28 cellular contexts compared by ENCODE assay signal in genomic region chr17:50659220-50659619, GRCh38. TPM values are rescaled to one million over a fixed set of nuclear protein-coding genes. Genes with fewer than 3 reads are reported as not detected.
A peak's percentile ranks its signal among the peaks of the same experiment; 100 is the strongest.
DNase-seq lines count a peak whose midpoint lies in the region; TF ChIP-seq lines count a peak whose summit lies in the region.
"Had no signal": no experiment of that assay in that cellular context is flagged by ENCODE, and none has a peak within 500 bp of the region (broad histone marks: within the 10 kb centered on the region; RNA-seq: fewer than 3 reads in every experiment).

No MANE protein-coding gene starts in this region.

- 83% methylated on average over 8 of the region's 8 CpGs for WGBS in GM23248 (ENCODE audit: low coverage in 1 of 2, low lambda C conversion rate in 2 of 2, missing lambda C conversion rate in 2 of 2), 2 experiments
- 89 to 91% methylated on average over 5 to 8 of the region's 8 CpGs for WGBS in endodermal cell (ENCODE audit: insufficient coverage in 1 of 2, insufficient read length in 1 of 2), 2 experiments
- 83 to 84% methylated on average over 8 of the region's 8 CpGs for WGBS in sigmoid colon, 2 donors

- H3K4me3 Mint-ChIP-seq in endodermal cell (no peak overlapping the region), nephron progenitor cell (no peak overlapping the region)
- H3K4me3 Mint-ChIP-seq: activated CD8-positive, alpha-beta T cell treated with anti-CD3 and anti-CD28 coated beads for 36 hours; activated naive CD8-positive, alpha-beta T cell; immature natural killer cell; naive B cell; stimulated activated naive CD8-positive, alpha-beta T cell treated with anti-CD3 and anti-CD28 coated beads, Interleukin-15, Interleukin-2, amounts not matched to agents 100 ng/mL and 50 ng/mL, for 24 hours had no signal

- H3K79me2 ChIP-seq in GM23248 (ENCODE audit: insufficient read depth) (no peaks in the 10 kb centered on the region), Karpas-422 (ENCODE audit: low read length) (no peaks in the 10 kb centered on the region)
- H3K79me2 ChIP-seq: hepatocyte had no signal

- peak overlapping the region; percentile 80; the same call in 1 of the 2 replicates for H3K27ac ChIP-seq in GM23248
- H3K27ac ChIP-seq in Karpas-422 (ENCODE audit: low read length), result no peak overlapping the region
- H3K27ac ChIP-seq in endodermal cell (ENCODE audit: low read depth, low read length), result no peak overlapping the region
- no peak overlapping the region for H3K27ac ChIP-seq in sigmoid colon
- H3K27ac ChIP-seq: BLaER1, hepatocyte, SK-N-MC had no signal

- in situ Hi-C loops in GM23248 (cut with MboI), result no loop called here

- H3K4me3 ChIP-seq in GM23248 (no peak overlapping the region), Karpas-422 (ENCODE audit: low read length) (no peak overlapping the region), endodermal cell (ENCODE audit: low read length) (no peak overlapping the region), sigmoid colon (no peak overlapping the region)
- H3K4me3 ChIP-seq: BLaER1, coronary artery, hepatocyte, SK-N-MC, tibial artery had no signal

- H3K4me1 Mint-ChIP-seq in endodermal cell (peaks cover 27% of the 10 kb centered on the region), nephron progenitor cell (peaks cover 45% of the 10 kb centered on the region)
- H3K4me1 Mint-ChIP-seq: immature natural killer cell had no signal

- intact Hi-C loops in sigmoid colon (cut with DNase I), result no loop called here

- H3K27me3 ChIP-seq in GM23248 (replicated peaks; ENCODE audit: insufficient read depth) (no peaks in the 10 kb centered on the region), Karpas-422 (ENCODE audit: low read length) (no peaks in the 10 kb centered on the region), endodermal cell (ENCODE audit: control insufficient read depth, insufficient read depth, low read length, poor library complexity, severe bottlenecking) (no peaks in the 10 kb centered on the region), sigmoid colon (no peaks in the 10 kb centered on the region)
- H3K27me3 ChIP-seq: BLaER1, hepatocyte, tibial artery had no signal

- H3K4me1 ChIP-seq in GM23248 (ENCODE audit: insufficient read depth), result peaks cover 32% of the 10 kb centered on the region
- no peaks in the 10 kb centered on the region for H3K4me1 ChIP-seq in Karpas-422 (ENCODE audit: low read length)
- H3K4me1 ChIP-seq in endodermal cell (ENCODE audit: control insufficient read depth, insufficient read depth, low read length), result peaks cover 6% of the 10 kb centered on the region
- H3K4me1 ChIP-seq in sigmoid colon, result peaks cover 0 to 33% (median 25%) of the 10 kb centered on the region in 4 donors

- TF ChIP-seq CTCF in endodermal cell (conservative IDR thresholded peaks at IDR 0.05), result peak; percentile 36
- no peak for TF ChIP-seq CTCF in sigmoid colon (IDR thresholded peaks at IDR 0.05)
- TF ChIP-seq CTCF in nephron progenitor cell (IDR thresholded peaks at IDR 0.05), result no peak

- no peak overlapping the region for H3K9ac ChIP-seq in GM23248
- H3K9ac ChIP-seq in Karpas-422 (ENCODE audit: low read length), result no peak overlapping the region
- H3K9ac ChIP-seq in endodermal cell (ENCODE audit: extremely low read depth, low read length, poor library complexity, severe bottlenecking), result no peak overlapping the region
- H3K9ac ChIP-seq: BLaER1 had no signal

- H3K4me2 ChIP-seq in GM23248 (ENCODE audit: unreplicated experiment) (no peak overlapping the region), Karpas-422 (ENCODE audit: low read depth, low read length, poor library complexity, severe bottlenecking) (no peak overlapping the region)
- H3K4me2 ChIP-seq: BLaER1, hepatocyte had no signal

- H3K9me3 Mint-ChIP-seq in endodermal cell (no peaks in the 10 kb centered on the region), nephron progenitor cell (peaks cover under 1% of the 10 kb centered on the region)
- H3K9me3 Mint-ChIP-seq: activated CD8-positive, alpha-beta T cell treated with anti-CD3 and anti-CD28 coated beads for 36 hours; activated T-helper 2 cell treated with anti-CD3 and anti-CD28 coated beads, Interferon-gamma antibody, Interleukin-2, Interleukin-4, amounts not matched to agents 10 μg/mL and 5 μg/mL and 100 μg/mL, durations not matched to agents 14 hours and 24 hours and 36 hours; immature natural killer cell; naive B cell; stimulated activated naive CD8-positive, alpha-beta T cell treated with anti-CD3 and anti-CD28 coated beads, Interleukin-15, Interleukin-2, amounts not matched to agents 100 ng/mL and 50 ng/mL, for 24 hours had no signal

- H3K9me2 ChIP-seq in GM23248 (ENCODE audit: insufficient read depth) (no peaks in the 10 kb centered on the region), Karpas-422 (replicated peaks; ENCODE audit: insufficient read depth, low read length) (no peaks in the 10 kb centered on the region)

- H2AFZ ChIP-seq in GM23248, result no peak overlapping the region
- H2AFZ ChIP-seq in Karpas-422 (ENCODE audit: low read length), result no peak overlapping the region
- H2AFZ ChIP-seq: hepatocyte had no signal

- H3K9me3 ChIP-seq in GM23248 (ENCODE audit: low read depth) (no peaks in the 10 kb centered on the region), Karpas-422 (ENCODE audit: low read length) (no peaks in the 10 kb centered on the region), endodermal cell (ENCODE audit: control insufficient read depth, low read length) (no peaks in the 10 kb centered on the region), sigmoid colon (no peaks in the 10 kb centered on the region)
- H3K9me3 ChIP-seq: BLaER1, tibial artery had no signal

- TF ChIP-seq EP300 in sigmoid colon (IDR thresholded peaks at IDR 0.05), result no peak

- no peaks in the 10 kb centered on the region for H3K36me3 ChIP-seq in GM23248 (ENCODE audit: low read depth)
- H3K36me3 ChIP-seq in Karpas-422 (ENCODE audit: insufficient read depth, low read length), result no peaks in the 10 kb centered on the region
- no peaks in the 10 kb centered on the region for H3K36me3 ChIP-seq in endodermal cell (ENCODE audit: control insufficient read depth, insufficient read depth, low read length)
- no peaks in the 10 kb centered on the region for H3K36me3 ChIP-seq in sigmoid colon
- H3K36me3 ChIP-seq: BLaER1, tibial artery had no signal

- H3K36me3 Mint-ChIP-seq in endodermal cell (ENCODE audit: low read depth) (no peaks in the 10 kb centered on the region), nephron progenitor cell (ENCODE audit: low read depth) (no peaks in the 10 kb centered on the region)
- H3K36me3 Mint-ChIP-seq: activated naive CD8-positive, alpha-beta T cell; immature natural killer cell; naive B cell had no signal

- H3K27me3 Mint-ChIP-seq in endodermal cell (ENCODE audit: insufficient read depth) (peaks cover 2% of the 10 kb centered on the region), nephron progenitor cell (ENCODE audit: low read depth, poor library complexity) (peaks cover 6% of the 10 kb centered on the region)
- H3K27me3 Mint-ChIP-seq: activated naive CD8-positive, alpha-beta T cell; stimulated activated naive CD8-positive, alpha-beta T cell treated with anti-CD3 and anti-CD28 coated beads, Interleukin-15, Interleukin-2, amounts not matched to agents 100 ng/mL and 50 ng/mL, for 24 hours had no signal

- peaks cover 21% of the 10 kb centered on the region for H3F3A ChIP-seq in GM23248 (ENCODE audit: insufficient read depth)

- H4K20me1 ChIP-seq in GM23248 (ENCODE audit: insufficient read depth) (no peaks in the 10 kb centered on the region), Karpas-422 (ENCODE audit: insufficient read depth, low read depth, low read length) (no peaks in the 10 kb centered on the region)
- H4K20me1 ChIP-seq: BLaER1 had no signal

- TF ChIP-seq POLR2A in sigmoid colon (IDR thresholded peaks at IDR 0.05), result no peak

- H3K27ac Mint-ChIP-seq in endodermal cell (no peak overlapping the region), nephron progenitor cell (no peak overlapping the region)
- H3K27ac Mint-ChIP-seq: activated naive CD8-positive, alpha-beta T cell; activated T-helper 2 cell treated with anti-CD3 and anti-CD28 coated beads, Interferon-gamma antibody, Interleukin-2, Interleukin-4, amounts not matched to agents 10 μg/mL and 5 μg/mL and 100 μg/mL, durations not matched to agents 14 hours and 24 hours and 36 hours; immature natural killer cell; stimulated activated naive CD8-positive, alpha-beta T cell treated with anti-CD3 and anti-CD28 coated beads, Interleukin-15, Interleukin-2, amounts not matched to agents 100 ng/mL and 50 ng/mL, for 24 hours had no signal

- DNase-seq in GM23248 (no peak), Karpas-422 (peak; percentile 51), endodermal cell (peak; percentile 86), sigmoid colon (peak; percentile 60), H4 (ENCODE audit: low spot score) (no peak), SHP77 treated with DMSO at 0.1 percent for 48 hours (lab: John Stamatoyannopoulos, UW) (no peak), nephron progenitor cell (no peak), NCI-H526 (lab: John Stamatoyannopoulos, UW) (no peak)
- DNase-seq: activated CD8-positive, alpha-beta T cell treated with anti-CD3 and anti-CD28 coated beads for 36 hours; DMS79 treated with DMSO at 0.1 percent for 48 hours; GF-D8; immature natural killer cell; mesendoderm; naive B cell; NCI-H1105; NCI-H1930; NCI-H524 treated with DMSO at 0.1 percent for 48 hours; nucleus accumbens; T-helper 2 cell; tibial artery had no signal

RNA-seq across cellular contexts. Expression of gene ABCC3, which starts 24.5 kb away (rescaled TPM):
- 28.3 and 32.0 TPM in 2 replicates for total RNA-seq in GM23248 (2014; rRNA removed; shearing (Covaris generic))
- polyA plus RNA-seq in GM23248 (2016; fragmentation: Nextera tagmentation; extraction: Ambion mirVana) (35.0 and 38.5 TPM in 2 replicates), sigmoid colon (10 to 100 TPM; 11.4 to 94.1 (median 12.3) TPM)
- not detected in 2 replicates for total RNA-seq in Karpas-422 (2014; rRNA removed; shearing (Covaris generic); ENCODE audit: low replicate concordance)
- total RNA-seq in endodermal cell (under 1 TPM; 0.22 to 0.91 TPM), sigmoid colon (1 to 10 TPM in 3 of 4 donors, under 1 TPM in 1; 0.71 to 2.6 (median 1.8) TPM)
- polyA plus RNA-seq in endodermal cell (2013, experiment 1 of 2), result not detected
- not detected for polyA plus RNA-seq in endodermal cell (2013, experiment 2 of 2)
- total RNA-seq in H4 (2014; rRNA removed; shearing (Covaris generic)), result 15.2 and 16.0 TPM in 2 replicates
- total RNA-seq: activated CD8-positive, alpha-beta T cell treated with anti-CD3 and anti-CD28 coated beads for 36 hours; activated T-helper 2 cell treated with anti-CD3 and anti-CD28 coated beads, Interferon-gamma antibody, Interleukin-2, Interleukin-4, amounts not matched to agents 10 μg/mL and 5 μg/mL and 100 μg/mL, durations not matched to agents 14 hours and 24 hours and 36 hours; frontal cortex had no signal

RNA-seq across cellular contexts. Expression of gene ANKRD40, which starts 48.5 kb away (rescaled TPM):
- 35.5 and 36.5 TPM in 2 replicates for total RNA-seq in GM23248 (2014; rRNA removed; shearing (Covaris generic))
- polyA plus RNA-seq in GM23248 (2016; fragmentation: Nextera tagmentation; extraction: Ambion mirVana), result 20.1 and 20.2 TPM in 2 replicates
- total RNA-seq in Karpas-422 (2014; rRNA removed; shearing (Covaris generic); ENCODE audit: low replicate concordance), result 17.1 and 34.1 TPM in 2 replicates
- 10 to 100 TPM; 44.9 to 60.3 TPM for total RNA-seq in endodermal cell
- polyA plus RNA-seq in endodermal cell (2013, experiment 1 of 2), result 38.1 TPM
- polyA plus RNA-seq in endodermal cell (2013, experiment 2 of 2), result 37.3 TPM
- 10 to 100 TPM; 51.2 to 76.3 (median 63.7) TPM for total RNA-seq in sigmoid colon
- 10 to 100 TPM; 12.3 to 14.4 (median 12.9) TPM for polyA plus RNA-seq in sigmoid colon
- 34.6 and 36.3 TPM in 2 replicates for total RNA-seq in H4 (2014; rRNA removed; shearing (Covaris generic))

Comparison
In these comparisons a context has a peak if more than half of its experiments do, and no peak if none do; other contexts are left out.
1. DNase-seq: peak in Karpas-422 (single experiment), endodermal cell (single experiment) and sigmoid colon (single experiment); none in GM23248 (single experiment), H4 (single experiment), SHP77 treated with DMSO at 0.1 percent for 48 hours (single experiment), nephron progenitor cell (single experiment) and NCI-H526 (0 of 2).